ENCODE assay signal across 8 cellular contexts in the genomic region with DNA sequence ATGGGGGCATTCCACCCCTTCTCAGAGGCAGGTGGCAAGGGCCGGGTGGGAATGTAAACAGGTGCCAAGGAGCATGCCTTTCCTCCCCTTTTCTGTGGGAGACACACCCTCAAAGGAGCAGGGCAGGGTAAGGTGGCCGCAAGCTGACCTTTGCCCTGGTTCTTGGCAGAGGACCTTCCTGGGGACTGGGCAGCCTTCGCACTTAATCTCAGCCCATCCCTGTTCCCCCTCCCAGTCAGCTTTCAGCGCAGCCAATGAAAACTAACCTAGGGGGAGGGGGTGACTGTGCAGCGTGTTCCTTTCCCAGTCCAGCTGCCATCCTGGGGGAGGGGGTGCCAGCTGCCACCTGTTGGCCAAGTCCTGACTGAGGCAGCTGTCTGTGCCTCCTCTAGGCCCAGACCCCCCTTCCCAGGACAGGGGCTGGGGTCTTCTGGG. TPM values are rescaled to one million over a fixed set of nuclear protein-coding genes. Genes with fewer than 3 reads are reported as not detected.
A peak's percentile ranks its signal among the peaks of the same experiment; 100 is the strongest.
DNase-seq lines count a peak whose midpoint lies in the region; ATAC-seq, FAIRE-seq and TF ChIP-seq lines count a peak whose summit lies in the region.

No MANE protein-coding gene starts in this region.

- H3K9me3 Mint-ChIP-seq in GM23338, result no peaks in the 10 kb centered on the region

- H2AFZ ChIP-seq in GM23338 (no peak overlapping the region), endothelial cell of umbilical vein (ENCODE audit: low read depth, low read length) (no peak overlapping the region)

- TF ChIP-seq EP300 in ovary (IDR thresholded peaks at IDR 0.05), result no peak

- H3K79me2 ChIP-seq in GM23338 (replicated peaks; ENCODE audit: insufficient read depth) (peaks cover 32% of the 10 kb centered on the region), endothelial cell of umbilical vein (ENCODE audit: control insufficient read depth, insufficient read depth, low read length) (peaks cover 31% of the 10 kb centered on the region)

- peak overlapping the region; percentile 91 for H3K4me3 Mint-ChIP-seq in GM23338

- peaks cover 47% of the 10 kb centered on the region for H3K4me1 Mint-ChIP-seq in GM23338

- H3K9me3 ChIP-seq in NT2/D1 (ENCODE audit: insufficient read depth, low read length), result no peaks in the 10 kb centered on the region; the same call in 1 of the 2 replicates
- no peaks in the 10 kb centered on the region for H3K9me3 ChIP-seq in endothelial cell of umbilical vein (replicated peaks; ENCODE audit: control insufficient read depth, insufficient read depth, low read length)
- no peaks in the 10 kb centered on the region for H3K9me3 ChIP-seq in ovary

- intact Hi-C loops in endothelial cell of umbilical vein (cut with micrococcal nuclease) (no loop called here), ovary (cut with DNase I) (no loop called here)

- H3K9ac ChIP-seq in NT2/D1 (ENCODE audit: insufficient read length, low read depth) (peak overlapping the region; percentile 74), endothelial cell of umbilical vein (replicated peaks; ENCODE audit: extremely low read depth, insufficient read depth, low read length) (no peak overlapping the region)

- H3K27me3 ChIP-seq in GM23338 (ENCODE audit: insufficient read depth), result no peaks in the 10 kb centered on the region
- no peaks in the 10 kb centered on the region for H3K27me3 ChIP-seq in NT2/D1 (ENCODE audit: insufficient read depth, insufficient read length)
- H3K27me3 ChIP-seq in endothelial cell of umbilical vein (ENCODE audit: control insufficient read depth in 2 of 2, insufficient read depth in 2 of 2, low read length in 2 of 2), result no peaks in the 10 kb centered on the region
- H3K27me3 ChIP-seq in ovary, result no peaks in the 10 kb centered on the region

- peak; percentile 71 for FAIRE-seq in endothelial cell of umbilical vein (lab: Jason Lieb, UNC)

- CTCF ChIA-PET in endothelial cell of umbilical vein (lab: Charles Lee), result interaction anchor here (1.1 to 16.6 kb wide), 4 partner anchors 17 to 207 kb away, joined by 4 to 602 read pairs (median 12); a partner anchor contains a TSS

- H3F3A ChIP-seq in GM23338 (replicated peaks; ENCODE audit: low read depth), result peaks cover 59% of the 10 kb centered on the region

- TF ChIP-seq CTCF in GM23338 (conservative IDR thresholded peaks at IDR 0.05; ENCODE audit: low read depth in 2 of 2) (no peak), endothelial cell of umbilical vein (IDR thresholded peaks at IDR 0.05; ENCODE audit: extremely low read depth in 1 of 2, insufficient read depth in 1 of 2, low read depth in 1 of 2, low read length in 2 of 2) (no peak), ovary (IDR thresholded peaks at IDR 0.05) (no peak)

- H3K27ac Mint-ChIP-seq in GM23338, result peak overlapping the region; percentile 98

- no peaks in the 10 kb centered on the region for H3K9me1 ChIP-seq in endothelial cell of umbilical vein (replicated peaks; ENCODE audit: control insufficient read depth, extremely low read depth, insufficient read depth, low read length)

- peaks cover 48% of the 10 kb centered on the region for H3K27me3 Mint-ChIP-seq in GM23338 (ENCODE audit: insufficient read depth, low read depth, poor library complexity)

- peak; percentile 2 for ATAC-seq in GM23338
- ATAC-seq in GM18909 (IDR thresholded peaks at IDR 0.05; ENCODE audit: poor library complexity, unreplicated experiment), result no peak
- no peak for ATAC-seq in HG03159 (IDR thresholded peaks at IDR 0.05; ENCODE audit: unreplicated experiment)

- H3K36me3 Mint-ChIP-seq in GM23338 (ENCODE audit: low read depth), result peaks cover 71% of the 10 kb centered on the region

- H3K36me3 ChIP-seq in GM23338 (ENCODE audit: insufficient read depth), result peaks cover 28% of the 10 kb centered on the region
- H3K36me3 ChIP-seq in NT2/D1 (ENCODE audit: insufficient read depth, insufficient read length, low read length), result peaks cover 62% of the 10 kb centered on the region
- peaks cover 4 to 20% of the 10 kb centered on the region in 2 experiments for H3K36me3 ChIP-seq in endothelial cell of umbilical vein (ENCODE audit: control insufficient read depth in 2 of 2, extremely low read depth in 1 of 2, insufficient read depth in 2 of 2, low read length in 2 of 2)
- no peaks in the 10 kb centered on the region for H3K36me3 ChIP-seq in ovary

- peaks cover 20% of the 10 kb centered on the region for H4K20me1 ChIP-seq in GM23338 (replicated peaks; ENCODE audit: insufficient read depth)
- H4K20me1 ChIP-seq in endothelial cell of umbilical vein (replicated peaks; ENCODE audit: control insufficient read depth, extremely low read depth, insufficient read depth, low read length), result no peaks in the 10 kb centered on the region

- no TSS peak for BruUV-seq in endothelial cell of umbilical vein (replicated peaks; lab: Mats Ljungman, UMichigan)

- H3K4me1 ChIP-seq in GM23338 (ENCODE audit: insufficient read depth) (peaks cover 38% of the 10 kb centered on the region), NT2/D1 (ENCODE audit: insufficient read depth, insufficient read length) (peaks cover 17% of the 10 kb centered on the region), endothelial cell of umbilical vein (ENCODE audit: control insufficient read depth, extremely low read depth, insufficient read depth, low read length) (peaks cover 28% of the 10 kb centered on the region), ovary (ENCODE audit: insufficient read depth) (peaks cover 12% of the 10 kb centered on the region)

- TF ChIP-seq POLR2A in endothelial cell of umbilical vein (IDR thresholded peaks at IDR 0.05; ENCODE audit: low read depth, low read length) (no peak), ovary (IDR thresholded peaks at IDR 0.05) (no peak)

- H3K4me2 ChIP-seq in GM23338, result peak overlapping the region; percentile 96
- no peak overlapping the region for H3K4me2 ChIP-seq in endothelial cell of umbilical vein (ENCODE audit: insufficient read depth, low read length)

- POLR2A ChIA-PET in endothelial cell of umbilical vein (lab: Charles Lee), result interaction anchor here (1.4 to 6.3 kb wide), 2 partner anchors 20 to 205 kb away, joined by 3 to 45 read pairs; a partner anchor contains a TSS

- DNase-seq in GM23338 (ENCODE audit: low spot score) (peak; percentile 63), NT2/D1 (ENCODE audit: low read depth, low spot score) (no peak), endothelial cell of umbilical vein (ENCODE audit: low read depth, low spot score) (peak; percentile 29), ovary (peak in 3 of 5 donors; percentile 43 to 54 (median 45)), HuH-7 (ENCODE audit: low spot score) (no peak), NOMO-1 (lab: John Stamatoyannopoulos, UW; ENCODE audit: unreplicated experiment in 2 of 2) (no peak)

- no peaks in the 10 kb centered on the region for H3K9me2 ChIP-seq in GM23338 (ENCODE audit: insufficient read depth)

- dilution Hi-C loops in endothelial cell of umbilical vein (cut with MboI; ENCODE audit: extremely low pct_ligation_motif_present, low sequenced_read_pairs), result no loop called here

- H3K4me3 ChIP-seq in GM23338 (peak overlapping the region; percentile 93), NT2/D1 (ENCODE audit: insufficient read length, low read depth) (no peak overlapping the region), endothelial cell of umbilical vein (replicated peaks in 1 of 3; ENCODE audit: insufficient read depth in 1 of 3, low read depth in 1 of 3, low read length in 3 of 3) (peak overlapping the region in 1 of 3 experiments; percentile 2), ovary (no peak overlapping the region)

- H3K27ac ChIP-seq in GM23338 (ENCODE audit: low read depth), result peak overlapping the region; percentile 99
- H3K27ac ChIP-seq in endothelial cell of umbilical vein (ENCODE audit: insufficient read depth, low read depth, low read length), result peak overlapping the region; percentile 1
- H3K27ac ChIP-seq in ovary, result no peak overlapping the region

- WGBS in ovary, 3 donors, result 26 to 36% (median 29%) methylated on average over 5 of the region's 5 CpGs

RNA-seq across cellular contexts. Expression of a gene that starts 2.8 kb away (rescaled TPM):
- 117 and 152 TPM in 2 replicates for total RNA-seq in GM23338 (2014; rRNA removed; shearing (Covaris generic))
- polyA plus RNA-seq in GM23338 (2016; fragmentation: Nextera tagmentation; extraction: Ambion mirVana), result 59.0 and 63.5 TPM in 2 replicates
- total RNA-seq in endothelial cell of umbilical vein, result 81.9 and 83.9 TPM in 2 replicates
- 79.5 and 97.3 TPM in 2 replicates for polyA plus RNA-seq in endothelial cell of umbilical vein
- 39.7 and 52.6 TPM in 2 replicates for polyA plus RNA-seq in endothelial cell of umbilical vein (2011; cell fraction: cytosol; rRNA removed)
- 159 and 165 TPM in 2 replicates for polyA plus RNA-seq in endothelial cell of umbilical vein (2011; cell fraction: nucleus; rRNA removed)
- 32.7 and 45.3 TPM in 2 replicates for polyA plus RNA-seq in endothelial cell of umbilical vein (2012)
- 44.3 and 58.8 TPM in 2 replicates for polyA minus RNA-seq in endothelial cell of umbilical vein
- 107 TPM for polyA minus RNA-seq in endothelial cell of umbilical vein (2011; cell fraction: cytosol; rRNA and poly(A)+ RNA removed)
- 46.6 and 68.8 TPM in 2 replicates for polyA minus RNA-seq in endothelial cell of umbilical vein (2011; cell fraction: nucleus; rRNA and poly(A)+ RNA removed)
- total RNA-seq in ovary, result 10 to 100 TPM; 12.9 to 61.3 (median 18.8) TPM
- 1 to 10 TPM; 3.5 to 7.0 TPM for polyA plus RNA-seq in ovary

RNA-seq across cellular contexts. Expression of a gene that starts 18.0 kb away (rescaled TPM):
- 13.2 and 14.9 TPM in 2 replicates for total RNA-seq in GM23338 (2014; rRNA removed; shearing (Covaris generic))
- polyA plus RNA-seq in GM23338 (2016; fragmentation: Nextera tagmentation; extraction: Ambion mirVana) (8.9 and 10.0 TPM in 2 replicates), endothelial cell of umbilical vein (3.2 and 3.6 TPM in 2 replicates), ovary (1 to 10 TPM; 1.9 to 2.2 TPM)
- total RNA-seq in endothelial cell of umbilical vein (3.0 and 3.1 TPM in 2 replicates), ovary (1 to 10 TPM; 2.3 to 8.3 (median 3.4) TPM)
- polyA plus RNA-seq in endothelial cell of umbilical vein (2011; cell fraction: cytosol; rRNA removed), result 2.5 TPM in 2 replicates
- polyA plus RNA-seq in endothelial cell of umbilical vein (2011; cell fraction: nucleus; rRNA removed), result 9.8 and 10.0 TPM in 2 replicates
- 1.4 and 2.8 TPM in 2 replicates for polyA plus RNA-seq in endothelial cell of umbilical vein (2012)
- 8.2 and 12.0 TPM in 2 replicates for polyA minus RNA-seq in endothelial cell of umbilical vein
- polyA minus RNA-seq in endothelial cell of umbilical vein (2011; cell fraction: cytosol; rRNA and poly(A)+ RNA removed), result 2.8 TPM
- polyA minus RNA-seq in endothelial cell of umbilical vein (2011; cell fraction: nucleus; rRNA and poly(A)+ RNA removed), result 3.2 and 5.9 TPM in 2 replicates

RNA-seq across cellular contexts. Expression of a gene that starts 20.6 kb away (rescaled TPM):
- 16.9 and 26.5 TPM in 2 replicates for total RNA-seq in GM23338 (2014; rRNA removed; shearing (Covaris generic))
- 47.0 and 47.7 TPM in 2 replicates for polyA plus RNA-seq in GM23338 (2016; fragmentation: Nextera tagmentation; extraction: Ambion mirVana)
- total RNA-seq in endothelial cell of umbilical vein, result 1.8 and 2.6 TPM in 2 replicates
- 6.8 and 8.1 TPM in 2 replicates for polyA plus RNA-seq in endothelial cell of umbilical vein
- 3.7 and 4.1 TPM in 2 replicates for polyA plus RNA-seq in endothelial cell of umbilical vein (2011; cell fraction: cytosol; rRNA removed)
- 1.3 TPM in 2 replicates for polyA plus RNA-seq in endothelial cell of umbilical vein (2011; cell fraction: nucleus; rRNA removed)
- polyA plus RNA-seq in endothelial cell of umbilical vein (2012), result 4.2 and 4.8 TPM in 2 replicates
- polyA minus RNA-seq in endothelial cell of umbilical vein, result 4.9 and 10.5 TPM in 2 replicates
- polyA minus RNA-seq in endothelial cell of umbilical vein (2011; cell fraction: cytosol; rRNA and poly(A)+ RNA removed), result 15.7 TPM
- 2.3 and 3.2 TPM in 2 replicates for polyA minus RNA-seq in endothelial cell of umbilical vein (2011; cell fraction: nucleus; rRNA and poly(A)+ RNA removed)
- total RNA-seq in ovary, result 1 to 10 TPM in 6 of 7 donors, not detected in 1; 1.3 to 7.0 (median 1.6) TPM
- 1 to 10 TPM in 1 of 2 donors, under 1 TPM in 1; 0.75 to 5.1 TPM for polyA plus RNA-seq in ovary

RNA-seq across cellular contexts. Expression of a gene that starts 26.8 kb away (rescaled TPM):
- total RNA-seq in GM23338 (2014; rRNA removed; shearing (Covaris generic)), result 592 and 656 TPM in 2 replicates
- polyA plus RNA-seq in GM23338 (2016; fragmentation: Nextera tagmentation; extraction: Ambion mirVana), result 1,994 and 2,198 TPM in 2 replicates
- total RNA-seq in endothelial cell of umbilical vein, result 1,554 and 1,573 TPM in 2 replicates
- polyA plus RNA-seq in endothelial cell of umbilical vein, result 717 and 827 TPM in 2 replicates
- 993 and 1,226 TPM in 2 replicates for polyA plus RNA-seq in endothelial cell of umbilical vein (2011; cell fraction: cytosol; rRNA removed)
- polyA plus RNA-seq in endothelial cell of umbilical vein (2011; cell fraction: nucleus; rRNA removed), result 339 and 378 TPM in 2 replicates
- 2,014 and 2,153 TPM in 2 replicates for polyA plus RNA-seq in endothelial cell of umbilical vein (2012)
- 684 and 801 TPM in 2 replicates for polyA minus RNA-seq in endothelial cell of umbilical vein
- polyA minus RNA-seq in endothelial cell of umbilical vein (2011; cell fraction: cytosol; rRNA and poly(A)+ RNA removed), result 892 TPM
- 133 and 142 TPM in 2 replicates for polyA minus RNA-seq in endothelial cell of umbilical vein (2011; cell fraction: nucleus; rRNA and poly(A)+ RNA removed)
- 1,000 to 10,000 TPM; 1,369 to 3,979 (median 2,659) TPM for total RNA-seq in ovary
- 1,000 to 10,000 TPM; 2,997 to 3,153 TPM for polyA plus RNA-seq in ovary

RNA-seq across cellular contexts. Expression of a gene that starts 29.0 kb away (rescaled TPM):
- 381 and 394 TPM in 2 replicates for total RNA-seq in GM23338 (2014; rRNA removed; shearing (Covaris generic))
- polyA plus RNA-seq in GM23338 (2016; fragmentation: Nextera tagmentation; extraction: Ambion mirVana) (174 and 184 TPM in 2 replicates), endothelial cell of umbilical vein (113 and 116 TPM in 2 replicates), ovary (100 to 1,000 TPM; 196 to 208 TPM)
- total RNA-seq in endothelial cell of umbilical vein (62.3 and 87.1 TPM in 2 replicates), ovary (100 to 1,000 TPM; 149 to 222 (median 169) TPM)
- polyA plus RNA-seq in endothelial cell of umbilical vein (2011; cell fraction: cytosol; rRNA removed), result 104 and 108 TPM in 2 replicates
- 104 and 112 TPM in 2 replicates for polyA plus RNA-seq in endothelial cell of umbilical vein (2011; cell fraction: nucleus; rRNA removed)
- 137 and 148 TPM in 2 replicates for polyA plus RNA-seq in endothelial cell of umbilical vein (2012)
- 83.4 and 110 TPM in 2 replicates for polyA minus RNA-seq in endothelial cell of umbilical vein
- 101 TPM for polyA minus RNA-seq in endothelial cell of umbilical vein (2011; cell fraction: cytosol; rRNA and poly(A)+ RNA removed)
- polyA minus RNA-seq in endothelial cell of umbilical vein (2011; cell fraction: nucleus; rRNA and poly(A)+ RNA removed), result 18.9 and 21.4 TPM in 2 replicates

Comparison
In these comparisons a context has a peak if more than half of its experiments do, and no peak if none do; other contexts are left out.
1. DNase-seq: peak in GM23338 (single experiment), endothelial cell of umbilical vein (single experiment) and ovary (3 of 5); none in NT2/D1 (single experiment), HuH-7 (single experiment) and NOMO-1 (0 of 2).
2. H3K27ac ChIP-seq: peak in GM23338 (single experiment) and endothelial cell of umbilical vein (single experiment); none in ovary (0 of 2).